ENCODE assay signal across 8 cellular contexts in the genomic region with DNA sequence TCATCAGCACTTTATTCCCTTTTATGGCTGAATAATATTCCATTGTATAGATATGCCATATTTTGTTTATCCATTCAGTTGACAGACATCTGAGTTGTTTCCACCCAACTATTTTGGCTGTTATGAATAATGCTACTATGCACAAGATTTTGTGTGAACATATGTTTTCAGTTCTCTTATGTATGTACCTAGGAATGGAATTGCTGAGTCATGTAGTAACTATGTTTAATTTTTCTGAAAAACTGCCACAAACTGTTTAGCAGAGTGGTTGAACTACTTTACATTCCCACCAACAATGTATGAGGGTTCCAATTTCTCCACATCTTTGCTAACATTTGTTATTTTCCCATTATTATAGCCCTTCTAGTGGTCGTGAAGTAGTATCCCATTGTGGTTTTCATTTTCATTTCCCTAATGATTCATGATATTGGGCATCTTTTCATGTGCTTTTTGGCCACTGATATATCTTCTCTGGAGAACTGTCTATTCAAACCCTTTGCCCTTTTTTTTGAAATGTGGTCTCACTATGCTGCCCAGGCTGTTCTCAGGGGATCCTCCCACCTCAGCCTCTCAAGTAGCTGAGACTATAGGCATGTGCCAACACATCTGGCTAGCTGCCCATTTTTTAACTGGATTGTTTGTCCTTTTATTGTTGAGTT. TPM values are rescaled to one million over a fixed set of nuclear protein-coding genes. Genes with fewer than 3 reads are reported as not detected.
A peak's percentile ranks its signal among the peaks of the same experiment; 100 is the strongest.
DNase-seq lines count a peak whose midpoint lies in the region; ATAC-seq and TF ChIP-seq lines count a peak whose summit lies in the region.

No MANE protein-coding gene starts in this region.

- H3K27ac Mint-ChIP-seq in endothelial cell (ENCODE audit: unreplicated experiment): no peak overlapping the region

- H3K4me3 ChIP-seq in AG04450 (ENCODE audit: low read depth, low read length) (no peak overlapping the region), SJCRH30 (no peak overlapping the region)

- ATAC-seq in GM18909 (IDR thresholded peaks at IDR 0.05; ENCODE audit: poor library complexity, unreplicated experiment): peak; percentile 68
- ATAC-seq in HG03439 (IDR thresholded peaks at IDR 0.05; ENCODE audit: unreplicated experiment): peak; percentile 86

- H3K9me3 Mint-ChIP-seq in endothelial cell (ENCODE audit: unreplicated experiment): no peaks in the 10 kb centered on the region

- POLR2A ChIA-PET in AG04450 (lab: Yijun Ruan, JAX): no interaction called here

- peaks cover 6% of the 10 kb centered on the region for H3K27me3 Mint-ChIP-seq in endothelial cell (ENCODE audit: unreplicated experiment)

- peaks cover 21% of the 10 kb centered on the region for H3K4me1 Mint-ChIP-seq in endothelial cell (ENCODE audit: unreplicated experiment)

- peak; percentile 60 for DNase-seq in AG04450 (ENCODE audit: low read depth, low spot score)
- peak; percentile 56 for DNase-seq in astrocyte of the hippocampus (ENCODE audit: low read depth, low spot score)
- DNase-seq in endothelial cell (ENCODE audit: low spot score): no peak
- DNase-seq in SJCRH30: no peak
- DNase-seq in activated CD8-positive, alpha-beta memory T cell treated with anti-CD3 and anti-CD28 coated beads, Interleukin-2, amount 50 U/mL, for 4 hours: no peak
- no peak for DNase-seq in activated CD4-positive, alpha-beta T cell treated with anti-CD3 and anti-CD28 coated beads, Interleukin-2, amount 50 U/mL, for 1 hour

- H3K36me3 ChIP-seq in SJCRH30: no peaks in the 10 kb centered on the region

- no peak overlapping the region for H3K4me3 Mint-ChIP-seq in endothelial cell (ENCODE audit: unreplicated experiment)

- H3K9me3 ChIP-seq in AG04450 (ENCODE audit: control insufficient read depth, insufficient read depth, low read length) (no peaks in the 10 kb centered on the region), SJCRH30 (replicated peaks) (no peaks in the 10 kb centered on the region)

- H3K27ac ChIP-seq in AG04450 (ENCODE audit: low read depth, low read length): peak overlapping the region; percentile 72
- no peak overlapping the region for H3K27ac ChIP-seq in SJCRH30

- no peaks in the 10 kb centered on the region for H3K36me3 Mint-ChIP-seq in endothelial cell (ENCODE audit: low read depth, unreplicated experiment)

- CTCF ChIA-PET in AG04450 (lab: Charles Lee): interaction anchor here (0.7 kb wide), 1 partner anchor 35 kb away, joined by 6 read pairs; no protein-coding TSS in a partner anchor

- no peaks in the 10 kb centered on the region; the same call in 1 of the 2 replicates for H3K4me1 ChIP-seq in SJCRH30

- H3K27me3 ChIP-seq in AG04450 (ENCODE audit: control insufficient read depth, insufficient read depth, low read length): no peaks in the 10 kb centered on the region
- H3K27me3 ChIP-seq in SJCRH30: no peaks in the 10 kb centered on the region

- no peak for TF ChIP-seq CTCF in AG04450 (IDR thresholded peaks at IDR 0.05; ENCODE audit: low read depth, low read length)
- TF ChIP-seq CTCF in endothelial cell (IDR thresholded peaks at IDR 0.05; ENCODE audit: unreplicated experiment): no peak

RNA-seq across cellular contexts. Expression of gene SMURF2, which starts 26.3 kb away (rescaled TPM):
- 130 and 147 TPM in 2 replicates for polyA plus RNA-seq in AG04450 (2011; rRNA removed)
- polyA minus RNA-seq in AG04450 (2011; rRNA and poly(A)+ RNA removed): 207 and 286 TPM in 2 replicates
- total RNA-seq in endothelial cell (ENCODE audit: unreplicated experiment): 69.2 TPM
- 22.1 and 26.3 TPM in 2 replicates for total RNA-seq in SJCRH30 (2014; rRNA removed; shearing (Covaris generic))

Comparison
In these comparisons a context has a peak if more than half of its experiments do, and no peak if none do; other contexts are left out.
1. DNase-seq: peak in AG04450 (single experiment) and astrocyte of the hippocampus (single experiment); none in endothelial cell (single experiment), SJCRH30 (0 of 2), activated CD8-positive, alpha-beta memory T cell treated with anti-CD3 and anti-CD28 coated beads, Interleukin-2, amount 50 U/mL, for 4 hours (single experiment) and activated CD4-positive, alpha-beta T cell treated with anti-CD3 and anti-CD28 coated beads, Interleukin-2, amount 50 U/mL, for 1 hour (single experiment).